Comparison of ENCODE assay signal across 8 cellular contexts in the genomic region with DNA sequence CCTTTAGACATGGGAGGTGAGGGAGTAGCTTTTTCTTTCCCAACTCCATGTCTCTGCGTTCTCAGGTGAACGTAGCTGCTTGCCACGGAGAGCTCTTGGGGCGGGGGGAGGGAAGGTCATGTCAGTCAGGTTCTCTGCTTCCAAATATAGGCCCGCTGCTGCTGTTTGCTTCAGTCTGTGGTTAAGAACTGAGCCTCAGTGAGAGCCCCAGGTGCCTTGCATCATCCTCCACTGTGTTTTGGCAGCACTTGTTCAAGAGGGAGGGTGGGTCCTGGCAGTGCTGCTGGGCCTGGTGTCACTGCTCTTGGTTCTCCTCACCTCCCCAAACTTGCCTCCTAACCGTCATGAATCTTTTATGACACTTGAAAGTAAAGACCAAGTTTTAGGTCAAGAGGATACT. TPM values are rescaled to one million over a fixed set of nuclear protein-coding genes. Genes with fewer than 3 reads are reported as not detected.
A peak's percentile ranks its signal among the peaks of the same experiment; 100 is the strongest.
DNase-seq lines count a peak whose midpoint lies in the region; ATAC-seq and TF ChIP-seq lines count a peak whose summit lies in the region.

No MANE protein-coding gene starts in this region.

- no peaks in the 10 kb centered on the region for H3K27me3 Mint-ChIP-seq in effector memory CD8-positive, alpha-beta T cell
- no peaks in the 10 kb centered on the region for H3K27me3 Mint-ChIP-seq in neural progenitor cell (ENCODE audit: insufficient read depth, low read depth)

- peaks cover 0 to 7% of the 10 kb centered on the region in 2 donors for H3K9me3 Mint-ChIP-seq in activated naive CD4-positive, alpha-beta T cell treated with anti-CD3 and anti-CD28 coated beads, Interleukin-2, amount 50 U/mL, for 72 hours
- H3K9me3 Mint-ChIP-seq in effector memory CD8-positive, alpha-beta T cell, result no peaks in the 10 kb centered on the region
- H3K9me3 Mint-ChIP-seq in neural progenitor cell, result peaks cover 2% of the 10 kb centered on the region

- H3K36me3 Mint-ChIP-seq in activated naive CD4-positive, alpha-beta T cell treated with anti-CD3 and anti-CD28 coated beads, Interleukin-2, amount 50 U/mL, for 72 hours, result peaks cover 6 to 48% of the 10 kb centered on the region in 2 donors
- H3K36me3 Mint-ChIP-seq in effector memory CD8-positive, alpha-beta T cell (ENCODE audit: insufficient read depth), result peaks cover 13% of the 10 kb centered on the region
- H3K36me3 Mint-ChIP-seq in neural progenitor cell, result peaks cover 17% of the 10 kb centered on the region

- H3K4me1 ChIP-seq in OCI-LY1 (ENCODE audit: insufficient read depth, low read length, severe bottlenecking) (peaks cover 70% of the 10 kb centered on the region), SJCRH30 (no peaks in the 10 kb centered on the region), neural progenitor cell (no peaks in the 10 kb centered on the region), esophagus muscularis mucosa (peaks cover 0 to 5% (median 0%) of the 10 kb centered on the region in 4 donors)

- TF ChIP-seq CTCF in OCI-LY1 (IDR thresholded peaks at IDR 0.05; ENCODE audit: low read length) (no peak), neural progenitor cell (IDR thresholded peaks at IDR 0.05) (no peak), esophagus muscularis mucosa (IDR thresholded peaks at IDR 0.05) (no peak)

- H3K36me3 ChIP-seq in OCI-LY1 (ENCODE audit: insufficient read depth, low read length) (peaks cover 40% of the 10 kb centered on the region), SJCRH30 (peaks cover 2% of the 10 kb centered on the region; the same call in 1 of the 2 replicates), neural progenitor cell (no peaks in the 10 kb centered on the region), esophagus muscularis mucosa (peaks cover 16 to 52% (median 27%) of the 10 kb centered on the region in 4 donors)

- 69% methylated on average over 6 of the region's 6 CpGs for WGBS in esophagus muscularis mucosa

- H3K27ac Mint-ChIP-seq in activated naive CD4-positive, alpha-beta T cell treated with anti-CD3 and anti-CD28 coated beads, Interleukin-2, amount 50 U/mL, for 72 hours, result peak overlapping the region; percentile 91 to 97
- no peak overlapping the region for H3K27ac Mint-ChIP-seq in effector memory CD8-positive, alpha-beta T cell
- no peak overlapping the region for H3K27ac Mint-ChIP-seq in neural progenitor cell

- intact Hi-C loops in esophagus muscularis mucosa (cut with DNase I), result no loop called here

- H3K9me2 ChIP-seq in OCI-LY1 (ENCODE audit: low read depth, low read length), result no peaks in the 10 kb centered on the region

- no peaks in the 10 kb centered on the region for H3K79me2 ChIP-seq in OCI-LY1 (ENCODE audit: insufficient read depth, low read length)
- H3K79me2 ChIP-seq in neural progenitor cell (ENCODE audit: low read depth), result no peaks in the 10 kb centered on the region

- H3K4me3 ChIP-seq in OCI-LY1 (ENCODE audit: low read depth, low read length, poor library complexity, severe bottlenecking) (peak overlapping the region; percentile 45), SJCRH30 (no peak overlapping the region), neural progenitor cell (no peak overlapping the region), esophagus muscularis mucosa (no peak overlapping the region)

- H3K4me2 ChIP-seq in OCI-LY1 (ENCODE audit: low read length) (peak overlapping the region; percentile 69), neural progenitor cell (no peak overlapping the region)

- DNase-seq in ELF-1 (ENCODE audit: low read depth, low spot score) (peak; percentile 19), SJCRH30 (no peak), neural progenitor cell (ENCODE audit: low spot score) (no peak), esophagus muscularis mucosa (ENCODE audit: extremely low spot score) (no peak)
- DNase-seq in activated naive CD4-positive, alpha-beta T cell treated with anti-CD3 and anti-CD28 coated beads, Interleukin-2, amount 50 U/mL, for 72 hours (ENCODE audit: low spot score in 2 of 2), result peak; percentile 69 to 80
- DNase-seq in effector memory CD8-positive, alpha-beta T cell, result no peak

- peak overlapping the region; percentile 99 for H3K27ac ChIP-seq in OCI-LY1 (ENCODE audit: low read depth, low read length, poor library complexity, severe bottlenecking)
- H3K27ac ChIP-seq in SJCRH30, result no peak overlapping the region
- H3K27ac ChIP-seq in neural progenitor cell, result no peak overlapping the region
- H3K27ac ChIP-seq in esophagus muscularis mucosa (replicated peaks in 1 of 4), result no peak overlapping the region

- no peak overlapping the region for H3K4me3 Mint-ChIP-seq in effector memory CD8-positive, alpha-beta T cell
- no peak overlapping the region for H3K4me3 Mint-ChIP-seq in neural progenitor cell

- H3K9me3 ChIP-seq in OCI-LY1 (ENCODE audit: low read length) (no peaks in the 10 kb centered on the region), SJCRH30 (replicated peaks) (no peaks in the 10 kb centered on the region; the same call in 1 of the 2 replicates), neural progenitor cell (ENCODE audit: low read depth) (no peaks in the 10 kb centered on the region), esophagus muscularis mucosa (no peaks in the 10 kb centered on the region)

- ATAC-seq in GM21786 (IDR thresholded peaks at IDR 0.05; ENCODE audit: unreplicated experiment), result peak; percentile 95
- ATAC-seq in activated naive CD4-positive, alpha-beta T cell treated with anti-CD3 and anti-CD28 coated beads, Interleukin-2, amount 50 U/mL, for 72 hours, result peak; percentile 76 to 81
- no peak for ATAC-seq in effector memory CD8-positive, alpha-beta T cell (replicated peaks)

- H4K20me1 ChIP-seq in OCI-LY1 (ENCODE audit: insufficient read depth, low read length), result no peaks in the 10 kb centered on the region
- no peaks in the 10 kb centered on the region for H4K20me1 ChIP-seq in neural progenitor cell (ENCODE audit: low read depth)

- no peaks in the 10 kb centered on the region for H3K4me1 Mint-ChIP-seq in effector memory CD8-positive, alpha-beta T cell (ENCODE audit: low read depth in 2 of 2)
- H3K4me1 Mint-ChIP-seq in neural progenitor cell, result no peaks in the 10 kb centered on the region

- H2AFZ ChIP-seq in OCI-LY1 (ENCODE audit: low read length) (no peak overlapping the region), neural progenitor cell (replicated peaks) (no peak overlapping the region)

- H3K9ac ChIP-seq in OCI-LY1 (ENCODE audit: low read length), result peak overlapping the region; percentile 75
- no peak overlapping the region for H3K9ac ChIP-seq in neural progenitor cell

- H3F3A ChIP-seq in OCI-LY1 (ENCODE audit: insufficient read depth, low read length) (peaks cover 4% of the 10 kb centered on the region; the same call in 1 of the 2 replicates), neural progenitor cell (ENCODE audit: low read depth) (no peaks in the 10 kb centered on the region)

- TF ChIP-seq EP300 in esophagus muscularis mucosa (IDR thresholded peaks at IDR 0.05), result no peak

- TF ChIP-seq POLR2A in esophagus muscularis mucosa (IDR thresholded peaks at IDR 0.05; ENCODE audit: low read depth), result no peak

- H3K27me3 ChIP-seq in OCI-LY1 (ENCODE audit: insufficient read depth, low read length) (no peaks in the 10 kb centered on the region), SJCRH30 (no peaks in the 10 kb centered on the region), neural progenitor cell (no peaks in the 10 kb centered on the region), esophagus muscularis mucosa (no peaks in the 10 kb centered on the region)

RNA-seq across cellular contexts. Expression of a gene that starts 46.6 kb away (rescaled TPM):
- 10 to 100 TPM; 44.0 to 48.1 TPM for total RNA-seq in activated naive CD4-positive, alpha-beta T cell treated with anti-CD3 and anti-CD28 coated beads, Interleukin-2, amount 50 U/mL, for 72 hours
- total RNA-seq in SJCRH30 (2014; rRNA removed; shearing (Covaris generic)), result 35.3 and 37.8 TPM in 2 replicates
- total RNA-seq in neural progenitor cell (ENCODE audit: low replicate concordance) (37.2 and 49.9 TPM in 2 replicates), esophagus muscularis mucosa (100 to 1,000 TPM in 3 of 4 donors, 10 to 100 TPM in 1; 60.8 to 176 (median 108) TPM)

Comparison
In these comparisons a context has a peak if more than half of its experiments do, and no peak if none do; other contexts are left out.
1. DNase-seq: peak in ELF-1 (single experiment) and activated naive CD4-positive, alpha-beta T cell treated with anti-CD3 and anti-CD28 coated beads, Interleukin-2, amount 50 U/mL, for 72 hours (2 of 2); none in effector memory CD8-positive, alpha-beta T cell (0 of 3), SJCRH30 (0 of 2), neural progenitor cell (single experiment) and esophagus muscularis mucosa (single experiment).
2. H3K27ac Mint-ChIP-seq: peak in activated naive CD4-positive, alpha-beta T cell treated with anti-CD3 and anti-CD28 coated beads, Interleukin-2, amount 50 U/mL, for 72 hours (2 of 2); none in effector memory CD8-positive, alpha-beta T cell (0 of 2) and neural progenitor cell (single experiment).